Comparison of ENCODE assay signal across 9 cellular contexts in the genomic region with DNA sequence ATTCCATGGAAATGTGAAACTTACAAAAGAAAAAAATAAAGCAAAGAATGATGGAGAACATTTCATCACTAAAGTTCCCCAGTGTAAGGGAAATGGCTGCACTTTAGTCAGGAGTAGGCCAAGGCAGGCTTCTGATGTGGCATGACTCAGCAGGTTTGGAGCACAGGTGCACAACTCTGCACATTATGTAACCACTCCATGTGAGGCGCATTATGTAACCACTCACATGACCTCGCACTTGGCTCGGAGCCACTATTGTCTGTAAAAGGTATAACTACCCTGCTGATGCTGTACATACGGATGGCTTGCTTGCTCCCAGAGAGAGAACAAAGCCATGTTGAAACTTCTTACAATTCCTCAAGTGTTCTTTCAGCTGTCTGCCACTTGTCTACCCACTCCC.
DNase-seq lines count a peak whose midpoint lies in the region; FAIRE-seq and TF ChIP-seq lines count a peak whose summit lies in the region.
"Had no signal": no experiment of that assay in that cellular context is flagged by ENCODE, and none has a peak within 500 bp of the region (broad histone marks: within the 10 kb centered on the region; RNA-seq: fewer than 3 reads in every experiment).

No MANE protein-coding gene starts in this region.

- in situ Hi-C loops in HAP-1 (cut with MboI; ENCODE audit: low sequenced_read_pairs), result no loop called here

- no peaks in the 10 kb centered on the region for H3K4me1 ChIP-seq in small intestine (ENCODE audit: control insufficient read depth in 2 of 2, insufficient read depth in 1 of 2, low read depth in 1 of 2, low read length in 1 of 2)
- H3K4me1 ChIP-seq in HAP-1, result no peaks in the 10 kb centered on the region

- H3K9me3 ChIP-seq in small intestine (ENCODE audit: control insufficient read depth, low read depth) (no peaks in the 10 kb centered on the region), HAP-1 (0 out of 2 replicates have a peak, but pooled peaks cover 2% of the 10 kb centered on the region)

- no peaks in the 10 kb centered on the region for H3K36me3 ChIP-seq in small intestine (ENCODE audit: control insufficient read depth in 2 of 2, insufficient read depth in 2 of 2, low read length in 2 of 2)
- H3K36me3 ChIP-seq in HAP-1 (replicated peaks), result no peaks in the 10 kb centered on the region

- WGBS in small intestine, 3 donors, result 74 to 90% (median 84%) methylated on average over 4 of the region's 4 CpGs

- H3K27ac ChIP-seq in small intestine (ENCODE audit: low read depth in 1 of 2, low read length in 1 of 2), result no peak overlapping the region

- DNase-seq in SHP77 (lab: John Stamatoyannopoulos, UW), result peak; percentile 34 to 67
- DNase-seq in SHP77 treated with DMSO at 0.1 percent for 48 hours (lab: John Stamatoyannopoulos, UW), result no peak
- peak; percentile 34 for DNase-seq in NCI-H748 treated with DMSO at 0.1 percent for 48 hours (lab: John Stamatoyannopoulos, UW)
- DNase-seq in epithelial cell of esophagus (ENCODE audit: low read depth), result peak; percentile 90
- DNase-seq in small intestine, result peak; percentile 5
- no peak for DNase-seq in activated CD8-positive, alpha-beta memory T cell treated with anti-CD3 and anti-CD28 coated beads for 24 hours
- no peak for DNase-seq in HAP-1 (ENCODE audit: low spot score in 2 of 2)
- DNase-seq in hippocampal formation (lab: John Stamatoyannopoulos, UW), result no peak
- DNase-seq: NCI-H524 treated with DMSO at 0.1 percent for 48 hours had no signal

- no peak for TF ChIP-seq CTCF in epithelial cell of esophagus (IDR thresholded peaks at IDR 0.05; ENCODE audit: insufficient read depth, low read depth, low read length, missing control alignments)

- H3K4me3 ChIP-seq in epithelial cell of esophagus (ENCODE audit: low read length), result no peak overlapping the region
- no peak overlapping the region for H3K4me3 ChIP-seq in small intestine (ENCODE audit: low read depth in 1 of 2, low read length in 2 of 2)
- H3K4me3 ChIP-seq in HAP-1, result no peak overlapping the region

- no peak for FAIRE-seq in small intestine (lab: Jason Lieb, UNC)

- no peaks in the 10 kb centered on the region for H3K27me3 ChIP-seq in small intestine (ENCODE audit: control insufficient read depth in 2 of 2, insufficient read depth in 2 of 2, low read length in 2 of 2)
- H3K27me3 ChIP-seq in HAP-1 (ENCODE audit: low read depth), result no peaks in the 10 kb centered on the region

Comparison
In these comparisons a context has a peak if more than half of its experiments do, and no peak if none do; other contexts are left out.
1. DNase-seq: peak in SHP77 (2 of 2), NCI-H748 treated with DMSO at 0.1 percent for 48 hours (single experiment), epithelial cell of esophagus (single experiment) and small intestine (single experiment); none in SHP77 treated with DMSO at 0.1 percent for 48 hours (single experiment), activated CD8-positive, alpha-beta memory T cell treated with anti-CD3 and anti-CD28 coated beads for 24 hours (single experiment), HAP-1 (0 of 2) and hippocampal formation (0 of 2).